ENCODE assay signal across 7 cellular contexts in genomic region chr11:27605422-27605821, GRCh38.
"Had no signal": no experiment of that assay in that cellular context is flagged by ENCODE, and none has a peak within 500 bp of the region (broad histone marks: within the 10 kb centered on the region; RNA-seq: fewer than 3 reads in every experiment).

No MANE protein-coding gene starts in this region.

- H3K27ac Mint-ChIP-seq: HFFc6 had no signal

- H3K4me3 Mint-ChIP-seq: HFFc6 had no signal

- DNase-seq: GM23248, GOT3, H7, HFFc6, IMR-90 had no signal

- H3K9me3 Mint-ChIP-seq: HFFc6 had no signal

- ATAC-seq: HCT116, K562 had no signal
